1 cellular context compared by ENCODE assay signal in the genomic region with DNA sequence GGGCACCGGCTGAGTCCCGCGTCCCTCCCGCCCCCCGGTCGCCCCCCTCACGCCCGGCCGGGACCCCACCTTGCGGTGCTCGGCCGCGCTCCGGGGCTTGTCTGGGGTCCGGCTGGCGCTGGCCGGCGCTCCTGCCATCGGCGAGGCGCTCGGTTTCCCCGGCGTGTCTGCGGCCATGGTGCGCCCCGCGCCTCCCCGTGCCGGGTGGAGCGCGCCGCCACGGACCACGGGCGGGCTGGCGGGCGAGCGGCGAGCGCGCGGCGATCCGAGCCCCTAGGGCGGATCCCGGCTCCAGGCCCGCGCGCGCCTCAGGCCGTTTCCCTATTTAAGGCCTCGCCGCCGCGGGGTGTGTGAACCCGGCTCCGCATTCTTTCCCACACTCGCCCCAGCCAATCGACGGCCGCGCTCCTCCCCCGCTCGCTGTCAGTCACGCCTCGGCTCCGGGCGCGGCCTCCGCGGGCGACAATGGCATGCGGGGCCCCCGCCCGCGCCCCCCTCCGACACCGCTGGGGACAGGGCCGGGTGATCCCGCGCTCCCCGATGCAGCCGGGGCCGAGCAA.
TF ChIP-seq lines count a peak whose summit lies in the region.

HES4 (minus strand) TSS at position 301 of the 560 bp plus-strand sequence; CDS start at position 177, 124 bp downstream.

TF ChIP-seq in H1, 55 proteins besides CTCF, POLR2A, EP300 and RAD21 (continued from another document):
- peak; percentile 60; the same call in 1 of the 2 replicates for TF ChIP-seq E2F6 (IDR thresholded peaks at IDR 0.05)
- TF ChIP-seq SAP30 (IDR thresholded peaks at IDR 0.05; ENCODE audit: insufficient read depth, insufficient replicate concordance, low read length) = no peak
- TF ChIP-seq TBP (IDR thresholded peaks at IDR 0.05; ENCODE audit: low read depth, low read length) = no peak
- TF ChIP-seq, protein P1, sequence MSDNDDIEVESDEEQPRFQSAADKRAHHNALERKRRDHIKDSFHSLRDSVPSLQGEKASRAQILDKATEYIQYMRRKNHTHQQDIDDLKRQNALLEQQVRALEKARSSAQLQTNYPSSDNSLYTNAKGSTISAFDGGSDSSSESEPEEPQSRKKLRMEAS (IDR thresholded peaks at IDR 0.05) = peak; percentile 43; the same call in 1 of the 2 replicates
- TF ChIP-seq TAF1 (IDR thresholded peaks at IDR 0.05; ENCODE audit: low read depth, low read length) = no peak
- no peak for TF ChIP-seq BCL11A (IDR thresholded peaks at IDR 0.05; ENCODE audit: low read depth in 2 of 2, low read length in 2 of 2)
- TF ChIP-seq KDM4A (IDR thresholded peaks at IDR 0.05; ENCODE audit: low read depth, low read length, severe bottlenecking) = no peak
- TF ChIP-seq, protein P2, sequence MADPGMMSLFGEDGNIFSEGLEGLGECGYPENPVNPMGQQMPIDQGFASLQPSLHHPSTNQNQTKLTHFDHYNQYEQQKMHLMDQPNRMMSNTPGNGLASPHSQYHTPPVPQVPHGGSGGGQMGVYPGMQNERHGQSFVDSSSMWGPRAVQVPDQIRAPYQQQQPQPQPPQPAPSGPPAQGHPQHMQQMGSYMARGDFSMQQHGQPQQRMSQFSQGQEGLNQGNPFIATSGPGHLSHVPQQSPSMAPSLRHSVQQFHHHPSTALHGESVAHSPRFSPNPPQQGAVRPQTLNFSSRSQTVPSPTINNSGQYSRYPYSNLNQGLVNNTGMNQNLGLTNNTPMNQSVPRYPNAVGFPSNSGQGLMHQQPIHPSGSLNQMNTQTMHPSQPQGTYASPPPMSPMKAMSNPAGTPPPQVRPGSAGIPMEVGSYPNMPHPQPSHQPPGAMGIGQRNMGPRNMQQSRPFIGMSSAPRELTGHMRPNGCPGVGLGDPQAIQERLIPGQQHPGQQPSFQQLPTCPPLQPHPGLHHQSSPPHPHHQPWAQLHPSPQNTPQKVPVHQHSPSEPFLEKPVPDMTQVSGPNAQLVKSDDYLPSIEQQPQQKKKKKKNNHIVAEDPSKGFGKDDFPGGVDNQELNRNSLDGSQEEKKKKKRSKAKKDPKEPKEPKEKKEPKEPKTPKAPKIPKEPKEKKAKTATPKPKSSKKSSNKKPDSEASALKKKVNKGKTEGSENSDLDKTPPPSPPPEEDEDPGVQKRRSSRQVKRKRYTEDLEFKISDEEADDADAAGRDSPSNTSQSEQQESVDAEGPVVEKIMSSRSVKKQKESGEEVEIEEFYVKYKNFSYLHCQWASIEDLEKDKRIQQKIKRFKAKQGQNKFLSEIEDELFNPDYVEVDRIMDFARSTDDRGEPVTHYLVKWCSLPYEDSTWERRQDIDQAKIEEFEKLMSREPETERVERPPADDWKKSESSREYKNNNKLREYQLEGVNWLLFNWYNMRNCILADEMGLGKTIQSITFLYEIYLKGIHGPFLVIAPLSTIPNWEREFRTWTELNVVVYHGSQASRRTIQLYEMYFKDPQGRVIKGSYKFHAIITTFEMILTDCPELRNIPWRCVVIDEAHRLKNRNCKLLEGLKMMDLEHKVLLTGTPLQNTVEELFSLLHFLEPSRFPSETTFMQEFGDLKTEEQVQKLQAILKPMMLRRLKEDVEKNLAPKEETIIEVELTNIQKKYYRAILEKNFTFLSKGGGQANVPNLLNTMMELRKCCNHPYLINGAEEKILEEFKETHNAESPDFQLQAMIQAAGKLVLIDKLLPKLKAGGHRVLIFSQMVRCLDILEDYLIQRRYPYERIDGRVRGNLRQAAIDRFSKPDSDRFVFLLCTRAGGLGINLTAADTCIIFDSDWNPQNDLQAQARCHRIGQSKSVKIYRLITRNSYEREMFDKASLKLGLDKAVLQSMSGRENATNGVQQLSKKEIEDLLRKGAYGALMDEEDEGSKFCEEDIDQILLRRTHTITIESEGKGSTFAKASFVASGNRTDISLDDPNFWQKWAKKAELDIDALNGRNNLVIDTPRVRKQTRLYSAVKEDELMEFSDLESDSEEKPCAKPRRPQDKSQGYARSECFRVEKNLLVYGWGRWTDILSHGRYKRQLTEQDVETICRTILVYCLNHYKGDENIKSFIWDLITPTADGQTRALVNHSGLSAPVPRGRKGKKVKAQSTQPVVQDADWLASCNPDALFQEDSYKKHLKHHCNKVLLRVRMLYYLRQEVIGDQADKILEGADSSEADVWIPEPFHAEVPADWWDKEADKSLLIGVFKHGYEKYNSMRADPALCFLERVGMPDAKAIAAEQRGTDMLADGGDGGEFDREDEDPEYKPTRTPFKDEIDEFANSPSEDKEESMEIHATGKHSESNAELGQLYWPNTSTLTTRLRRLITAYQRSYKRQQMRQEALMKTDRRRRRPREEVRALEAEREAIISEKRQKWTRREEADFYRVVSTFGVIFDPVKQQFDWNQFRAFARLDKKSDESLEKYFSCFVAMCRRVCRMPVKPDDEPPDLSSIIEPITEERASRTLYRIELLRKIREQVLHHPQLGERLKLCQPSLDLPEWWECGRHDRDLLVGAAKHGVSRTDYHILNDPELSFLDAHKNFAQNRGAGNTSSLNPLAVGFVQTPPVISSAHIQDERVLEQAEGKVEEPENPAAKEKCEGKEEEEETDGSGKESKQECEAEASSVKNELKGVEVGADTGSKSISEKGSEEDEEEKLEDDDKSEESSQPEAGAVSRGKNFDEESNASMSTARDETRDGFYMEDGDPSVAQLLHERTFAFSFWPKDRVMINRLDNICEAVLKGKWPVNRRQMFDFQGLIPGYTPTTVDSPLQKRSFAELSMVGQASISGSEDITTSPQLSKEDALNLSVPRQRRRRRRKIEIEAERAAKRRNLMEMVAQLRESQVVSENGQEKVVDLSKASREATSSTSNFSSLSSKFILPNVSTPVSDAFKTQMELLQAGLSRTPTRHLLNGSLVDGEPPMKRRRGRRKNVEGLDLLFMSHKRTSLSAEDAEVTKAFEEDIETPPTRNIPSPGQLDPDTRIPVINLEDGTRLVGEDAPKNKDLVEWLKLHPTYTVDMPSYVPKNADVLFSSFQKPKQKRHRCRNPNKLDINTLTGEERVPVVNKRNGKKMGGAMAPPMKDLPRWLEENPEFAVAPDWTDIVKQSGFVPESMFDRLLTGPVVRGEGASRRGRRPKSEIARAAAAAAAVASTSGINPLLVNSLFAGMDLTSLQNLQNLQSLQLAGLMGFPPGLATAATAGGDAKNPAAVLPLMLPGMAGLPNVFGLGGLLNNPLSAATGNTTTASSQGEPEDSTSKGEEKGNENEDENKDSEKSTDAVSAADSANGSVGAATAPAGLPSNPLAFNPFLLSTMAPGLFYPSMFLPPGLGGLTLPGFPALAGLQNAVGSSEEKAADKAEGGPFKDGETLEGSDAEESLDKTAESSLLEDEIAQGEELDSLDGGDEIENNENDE (IDR thresholded peaks at IDR 0.05; ENCODE audit: insufficient replicate concordance, low read length) = no peak
- peak; percentile 51; the same call in 1 of the 2 replicates for TF ChIP-seq SUZ12 (IDR thresholded peaks at IDR 0.05; ENCODE audit: low read length)
- peak; percentile 68 for TF ChIP-seq EZH2 (IDR thresholded peaks at IDR 0.05; ENCODE audit: low read depth, low read length, severe bottlenecking)
- peak; percentile 10 for TF ChIP-seq TAF7 (optimal IDR thresholded peaks at IDR 0.05; ENCODE audit: borderline replicate concordance, low read depth, low read length)
- 0 out of 4 replicates have a peak, but pooled peaks of 1 of the 2 experiments have one; percentile 8 for TF ChIP-seq HDAC2 (IDR thresholded peaks at IDR 0.05; ENCODE audit: borderline replicate concordance in 1 of 2, low read depth in 2 of 2, low read length in 2 of 2)
- TF ChIP-seq PHF8 (conservative IDR thresholded peaks at IDR 0.05; ENCODE audit: low read depth, low read length) = 0 out of 2 replicates have a peak, but pooled peaks have one; percentile 1
- TF ChIP-seq TEAD4 (IDR thresholded peaks at IDR 0.05; ENCODE audit: low read depth, low read length) = peak; percentile 55; the same call in 1 of the 2 replicates
